13 cellular contexts compared by ENCODE assay signal in the genomic region with DNA sequence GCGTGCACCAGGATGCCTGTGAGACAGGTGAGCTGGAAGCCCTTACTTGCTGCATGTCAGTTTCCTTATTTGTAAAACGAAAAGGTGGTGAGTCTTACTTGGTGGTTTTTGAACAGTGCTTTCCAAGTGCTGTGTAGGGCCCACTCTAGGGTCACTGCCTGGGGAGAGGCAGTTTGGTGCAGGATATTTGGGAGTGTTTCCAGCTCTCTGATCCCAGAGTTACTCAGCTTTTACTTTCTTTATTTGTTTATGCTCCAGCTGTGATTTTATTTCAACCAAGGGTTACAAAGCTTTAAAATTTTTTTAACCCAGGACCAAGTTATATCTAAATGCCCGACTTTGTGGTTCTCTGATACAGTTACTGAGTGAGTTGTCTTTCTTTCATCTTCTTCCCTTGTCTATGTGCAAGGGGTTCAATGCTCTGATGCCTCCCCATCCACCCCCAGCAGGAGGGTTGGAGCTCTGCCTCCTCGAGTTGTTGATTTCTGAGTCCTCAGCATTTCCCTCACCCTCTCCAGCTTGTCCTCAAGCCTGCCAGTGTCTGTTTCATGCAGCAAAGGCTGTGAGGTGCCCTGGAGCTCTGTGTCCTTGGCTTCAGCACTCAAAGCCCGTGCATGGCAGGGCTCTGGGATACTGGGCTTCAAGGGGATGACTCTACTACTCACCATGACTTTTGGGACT.
DNase-seq lines count a peak whose midpoint lies in the region; ATAC-seq and TF ChIP-seq lines count a peak whose summit lies in the region.
"Had no signal": no experiment of that assay in that cellular context is flagged by ENCODE, and none has a peak within 500 bp of the region (broad histone marks: within the 10 kb centered on the region; RNA-seq: fewer than 3 reads in every experiment).

No MANE protein-coding gene starts in this region.

- H3K9me3 Mint-ChIP-seq in osteocyte (ENCODE audit: unreplicated experiment) = peaks cover 5% of the 10 kb centered on the region
- H3K9me3 Mint-ChIP-seq: dendritic cell treated with granulocyte-macrophage colony-stimulating factor and Interleukin-4, amounts not matched to agents 40 ng/mL and 50 ng/mL, for 4 days had no signal

- TF ChIP-seq CTCF in body of pancreas (IDR thresholded peaks at IDR 0.05) (no peak), right atrium auricular region (IDR thresholded peaks at IDR 0.05) (no peak), osteocyte (IDR thresholded peaks at IDR 0.05) (no peak), upper lobe of right lung (IDR thresholded peaks at IDR 0.05) (no peak), lower leg skin (IDR thresholded peaks at IDR 0.05) (no peak)

- H3K4me3 ChIP-seq in body of pancreas = no peak overlapping the region
- no peak overlapping the region for H3K4me3 ChIP-seq in right atrium auricular region
- no peak overlapping the region for H3K4me3 ChIP-seq in upper lobe of right lung
- H3K4me3 ChIP-seq in lower leg skin (ENCODE audit: low read depth, poor library complexity, severe bottlenecking) = no peak overlapping the region
- H3K4me3 ChIP-seq: SJSA1 had no signal

- peak overlapping the region; percentile 82 to 90 (median 88) for H3K27ac ChIP-seq in body of pancreas
- H3K27ac ChIP-seq in right atrium auricular region = peak overlapping the region; percentile 3 to 34
- peak overlapping the region; percentile 43 for H3K27ac ChIP-seq in upper lobe of right lung

- peak in 3 of 4 donors; percentile 39 to 57 (median 42) for DNase-seq in body of pancreas
- DNase-seq in right atrium auricular region (ENCODE audit: low spot score) = no peak
- DNase-seq in osteocyte (ENCODE audit: extremely low spot score, unreplicated experiment) = no peak
- DNase-seq in upper lobe of right lung = no peak
- no peak for DNase-seq in lower leg skin (ENCODE audit: low spot score in 2 of 2)
- no peak for DNase-seq in NCI-H526 (lab: John Stamatoyannopoulos, UW)
- DNase-seq: activated CD4-positive, alpha-beta T cell treated with anti-CD3 and anti-CD28 coated beads, Interleukin-2, amount 50 U/mL, for 4 hours; NCI-H2081; stimulated activated CD4-positive, alpha-beta T cell treated with anti-CD3 and anti-CD28 coated beads, Interleukin-15, amount 100 ng/mL, for 24 hours had no signal

- H3K36me3 Mint-ChIP-seq in osteocyte (ENCODE audit: unreplicated experiment) = peaks cover 7% of the 10 kb centered on the region

- H3K27ac Mint-ChIP-seq in osteocyte (ENCODE audit: unreplicated experiment) = peak overlapping the region; percentile 66
- H3K27ac Mint-ChIP-seq: dendritic cell treated with granulocyte-macrophage colony-stimulating factor and Interleukin-4, amounts not matched to agents 40 ng/mL and 50 ng/mL, for 4 days had no signal

- H3K27me3 ChIP-seq in body of pancreas = no peaks in the 10 kb centered on the region
- no peaks in the 10 kb centered on the region for H3K27me3 ChIP-seq in right atrium auricular region
- H3K27me3 ChIP-seq in upper lobe of right lung = no peaks in the 10 kb centered on the region
- H3K27me3 ChIP-seq: SJSA1 had no signal

- TF ChIP-seq POLR2A in body of pancreas (IDR thresholded peaks at IDR 0.05) (peak in 1 of 3 donors; percentile 20), lower leg skin (IDR thresholded peaks at IDR 0.05) (no peak)

- H3K4me1 Mint-ChIP-seq in osteocyte (ENCODE audit: unreplicated experiment) = peaks cover 36% of the 10 kb centered on the region

- H3K36me3 ChIP-seq in body of pancreas (replicated peaks in 1 of 2; ENCODE audit: insufficient read depth in 1 of 2, low read depth in 2 of 2) (no peaks in the 10 kb centered on the region), right atrium auricular region (no peaks in the 10 kb centered on the region), upper lobe of right lung (no peaks in the 10 kb centered on the region)
- H3K36me3 ChIP-seq: SJSA1 had no signal

- ATAC-seq in body of pancreas = peak; percentile 56
- peak; percentile 26 for ATAC-seq in upper lobe of right lung
- ATAC-seq in GM21528 (IDR thresholded peaks at IDR 0.05; ENCODE audit: low FRiP score, unreplicated experiment) = no peak
- ATAC-seq: esophagus mucosa had no signal

- whole genome bisulfite sequencing in body of pancreas, 2 donors = 27 to 34% methylated on average over 5 of the region's 5 CpGs
- WGBS in lower leg skin, 2 donors = 56 to 64% methylated on average over 5 of the region's 5 CpGs

- H3K4me1 ChIP-seq in body of pancreas (peaks cover 73% of the 10 kb centered on the region), right atrium auricular region (peaks cover 0 to 27% of the 10 kb centered on the region in 2 donors), upper lobe of right lung (peaks cover 15% of the 10 kb centered on the region)

- H3K27me3 Mint-ChIP-seq in osteocyte (ENCODE audit: unreplicated experiment) = no peaks in the 10 kb centered on the region

- intact Hi-C loops in body of pancreas (cut with DNase I) (no loop called here), upper lobe of right lung (cut with DNase I) (no loop called here), lower leg skin (cut with DNase I; ENCODE audit: low total_unique reads) (no loop called here)

- no peaks in the 10 kb centered on the region for H3K9me3 ChIP-seq in body of pancreas
- H3K9me3 ChIP-seq in right atrium auricular region = no peaks in the 10 kb centered on the region
- no peaks in the 10 kb centered on the region for H3K9me3 ChIP-seq in upper lobe of right lung
- H3K9me3 ChIP-seq: SJSA1 had no signal

- H3K4me3 Mint-ChIP-seq in osteocyte (ENCODE audit: unreplicated experiment) = peak overlapping the region; percentile 24
- H3K4me3 Mint-ChIP-seq: dendritic cell treated with granulocyte-macrophage colony-stimulating factor and Interleukin-4, amounts not matched to agents 40 ng/mL and 50 ng/mL, for 4 days had no signal

Comparison
In these comparisons a context has a peak if more than half of its experiments do, and no peak if none do; other contexts are left out.
1. DNase-seq: peak in body of pancreas (3 of 4); none in right atrium auricular region (single experiment), osteocyte (single experiment), upper lobe of right lung (single experiment), lower leg skin (0 of 2) and NCI-H526 (0 of 2).
2. H3K27ac ChIP-seq: peak in every context shown above with its lines; median percentile 88 in body of pancreas; 43 in upper lobe of right lung; 18 in right atrium auricular region.